Comparison of ENCODE assay signal across 8 cellular contexts in genomic region chr20:10674684-10675455, GRCh38. TPM values are rescaled to one million over a fixed set of nuclear protein-coding genes. Genes with fewer than 3 reads are reported as not detected.
A peak's percentile ranks its signal among the peaks of the same experiment; 100 is the strongest.
DNase-seq lines count a peak whose midpoint lies in the region; ATAC-seq and TF ChIP-seq lines count a peak whose summit lies in the region.

No MANE protein-coding gene starts in this region.

- H3K27me3 ChIP-seq in IMR-90 (ENCODE audit: control insufficient read depth, insufficient read depth, low read length) (no peaks in the 10 kb centered on the region), iPS-18a (ENCODE audit: control insufficient read depth, insufficient read depth, low read length) (no peaks in the 10 kb centered on the region), sigmoid colon (no peaks in the 10 kb centered on the region)

- peak overlapping the region; percentile 18; the same call in 1 of the 2 replicates for H2AK5ac ChIP-seq in IMR-90 (ENCODE audit: low read depth, low read length)

- peak overlapping the region; percentile 93 for H3K4me3 ChIP-seq in IMR-90 (ENCODE audit: insufficient read depth, low read depth, low read length)
- H3K4me3 ChIP-seq in iPS-18a (ENCODE audit: low read length): peak overlapping the region; percentile 93
- peak overlapping the region; percentile 72 to 99 (median 90) for H3K4me3 ChIP-seq in sigmoid colon

- CTCF ChIA-PET in IMR-90 (lab: Yijun Ruan, JAX): interaction anchor here (0.6 to 2.1 kb wide), 9 partner anchors 9 to 599 kb away, joined by 3 to 7 read pairs (median 3); no protein-coding TSS in a partner anchor

- peaks cover 12 to 30% of the 10 kb centered on the region in 2 experiments; a peak in 3 of 4 replicates for H3K79me1 ChIP-seq in IMR-90 (ENCODE audit: low read depth in 1 of 2, low read length in 2 of 2)

- TF ChIP-seq RAD21 in IMR-90 (IDR thresholded peaks at IDR 0.05; ENCODE audit: low read length): peak; percentile 79

- peak overlapping the region; percentile 54 for H2BK20ac ChIP-seq in IMR-90 (ENCODE audit: low read depth, low read length)

- H4K91ac ChIP-seq in IMR-90 (ENCODE audit: insufficient read depth, low read depth, low read length): peak overlapping the region; percentile 66

- peaks cover 23% of the 10 kb centered on the region for H3K4me1 Mint-ChIP-seq in brain

- H2BK5ac ChIP-seq in IMR-90 (ENCODE audit: low read depth, low read length, poor library complexity, severe bottlenecking): peak overlapping the region; percentile 69

- peak overlapping the region; percentile 19 to 94 (median 71) for H3K27ac Mint-ChIP-seq in brain

- H3K9ac ChIP-seq in IMR-90 (ENCODE audit: low read depth, low read length) (peak overlapping the region; percentile 71), iPS-18a (ENCODE audit: low read length) (peak overlapping the region; percentile 83)

- H3K27ac ChIP-seq in IMR-90 (ENCODE audit: insufficient read depth, low read length): peak overlapping the region; percentile 91
- H3K27ac ChIP-seq in iPS-18a (ENCODE audit: low read length): peak overlapping the region; percentile 30
- H3K27ac ChIP-seq in sigmoid colon: peak overlapping the region; percentile 96 to 99 (median 98)

- H3K4me3 Mint-ChIP-seq in brain: peak overlapping the region; percentile 82 to 90 (median 83)

- no peaks in the 10 kb centered on the region for H3K36me3 Mint-ChIP-seq in brain

- no peaks in the 10 kb centered on the region for H3K9me3 Mint-ChIP-seq in brain

- no peak for TF ChIP-seq EP300 in sigmoid colon (IDR thresholded peaks at IDR 0.05)

- H3K27me3 Mint-ChIP-seq in brain: peaks cover 40% of the 10 kb centered on the region

- H3K4ac ChIP-seq in IMR-90 (ENCODE audit: low read depth, low read length): peak overlapping the region; percentile 77

- 0 out of 2 replicates have a peak, but pooled peaks cover 7% of the 10 kb centered on the region for H4K20me1 ChIP-seq in IMR-90 (ENCODE audit: insufficient read depth, low read length)

- H4K8ac ChIP-seq in IMR-90 (ENCODE audit: low read depth in 2 of 2, low read length in 2 of 2): peak overlapping the region; percentile 10 to 80; a peak in 3 of 4 replicates

- H3K14ac ChIP-seq in IMR-90 (replicated peaks; ENCODE audit: low read depth, low read length): peak overlapping the region; percentile 69

- peak overlapping the region; percentile 85; the same call in 1 of the 2 replicates for H3K56ac ChIP-seq in IMR-90 (ENCODE audit: extremely low read depth, insufficient read depth, low read length)

- dilution Hi-C loops in IMR-90 (cut with HindIII; ENCODE audit: low sequenced_read_pairs, unreplicated experiment): loop anchor here (25.0 kb wide), 1 partner anchor 862 kb away; no protein-coding TSS in a partner anchor

- no TSS peak for BruUV-seq in IMR-90 (replicated peaks; lab: Mats Ljungman, UMichigan)

- H3K9me3 ChIP-seq in IMR-90 (ENCODE audit: control insufficient read depth, insufficient read depth, low read length) (no peaks in the 10 kb centered on the region), iPS-18a (ENCODE audit: control insufficient read depth, low read depth, low read length) (no peaks in the 10 kb centered on the region), sigmoid colon (no peaks in the 10 kb centered on the region)

- POLR2A ChIA-PET in IMR-90 (lab: Charles Lee; ENCODE audit: unreplicated experiment): interaction anchor here (0.7 kb wide), 1 partner anchor 253 kb away, joined by 4 read pairs; no protein-coding TSS in a partner anchor

- peak overlapping the region; percentile 73 for H3K18ac ChIP-seq in IMR-90 (ENCODE audit: low read depth, low read length)

- peak overlapping the region; percentile 24; the same call in 2 of the 3 replicates for H2BK15ac ChIP-seq in IMR-90 (ENCODE audit: low read depth, low read length)

- peak overlapping the region; percentile 92 for H2AFZ ChIP-seq in IMR-90 (replicated peaks; ENCODE audit: low read length, poor library complexity)

- intact Hi-C loops in IMR-90 (cut with micrococcal nuclease) (loop anchor here (1.0 to 10.0 kb wide), 13 partner anchors 172 to 869 kb away; no protein-coding TSS in a partner anchor), sigmoid colon (cut with DNase I) (loop anchor here (2.0 to 5.0 kb wide), 8 partner anchors 63 to 867 kb away; no protein-coding TSS in a partner anchor)

- in situ Hi-C loops in IMR-90 (cut with MboI; ENCODE audit: low sequenced_read_pairs): loop anchor here (10.0 kb wide), 1 partner anchor 870 kb away; no protein-coding TSS in a partner anchor

- peak; percentile 38 for ATAC-seq in GM21825 (IDR thresholded peaks at IDR 0.05; ENCODE audit: unreplicated experiment)
- peak; percentile 42 for ATAC-seq in IMR-90 (ENCODE audit: low read depth)

- peaks cover 3% of the 10 kb centered on the region; the same call in 1 of the 2 replicates for H3K9me1 ChIP-seq in IMR-90 (ENCODE audit: insufficient read depth, low read length)

- DNase-seq in NK-92 treated with Interleukin-12 subunit alpha and Interleukin-12 subunit beta, amount 100 ng/mL, for 24 hours (lab: John Stamatoyannopoulos, UW): peak; percentile 5
- DNase-seq in NK-92 (lab: John Stamatoyannopoulos, UW; ENCODE audit: unreplicated experiment) (no peak), IMR-90 (peak; percentile 66), RKO (ENCODE audit: low spot score) (peak; percentile 84), sigmoid colon (peak; percentile 91)

- H2BK120ac ChIP-seq in IMR-90 (ENCODE audit: low read depth, low read length): peak overlapping the region; percentile 88

- peak overlapping the region; percentile 90 for H3K4me2 ChIP-seq in IMR-90 (ENCODE audit: low read depth, low read length)

- peak overlapping the region; percentile 78 for H4K5ac ChIP-seq in IMR-90 (ENCODE audit: low read depth, low read length)

- no CpG with 5 or more reads among the region's 38 CpGs for WGBS in IMR-90 (ENCODE audit: extremely low coverage in 2 of 2, insufficient read length in 1 of 2), 2 experiments
- WGBS in sigmoid colon, 2 donors: 1 to 3% methylated on average over 38 of the region's 38 CpGs

- TF ChIP-seq POLR2A in IMR-90 (IDR thresholded peaks at IDR 0.05; ENCODE audit: low read depth, low read length) (no peak), sigmoid colon (IDR thresholded peaks at IDR 0.05) (no peak)

- peak; percentile 78 for TF ChIP-seq CTCF in IMR-90 (conservative IDR thresholded peaks at IDR 0.05; ENCODE audit: low read depth, low read length)
- TF ChIP-seq CTCF in brain (conservative IDR thresholded peaks at IDR 0.05): peak; percentile 71 to 84
- peak; percentile 76 to 96 (median 94) for TF ChIP-seq CTCF in sigmoid colon (IDR thresholded peaks at IDR 0.05)

- H3K23ac ChIP-seq in IMR-90 (ENCODE audit: low read depth, low read length): peak overlapping the region; percentile 85; the same call in 1 of the 2 replicates

- peaks cover 4% of the 10 kb centered on the region; the same call in 1 of the 2 replicates for H3K36me3 ChIP-seq in IMR-90 (ENCODE audit: control insufficient read depth, insufficient read depth, low read length)
- peaks cover 13% of the 10 kb centered on the region for H3K36me3 ChIP-seq in iPS-18a (ENCODE audit: control insufficient read depth, low read depth, low read length)
- H3K36me3 ChIP-seq in sigmoid colon: no peaks in the 10 kb centered on the region

- H2AK9ac ChIP-seq in IMR-90 (replicated peaks; ENCODE audit: low read depth, low read length, poor library complexity): peak overlapping the region; percentile 42

- peaks cover 5% of the 10 kb centered on the region; the same call in 1 of the 2 replicates for H3K4me1 ChIP-seq in IMR-90 (ENCODE audit: control insufficient read depth, insufficient read depth, low read length)
- H3K4me1 ChIP-seq in iPS-18a (ENCODE audit: control insufficient read depth, low read depth, low read length): peaks cover 26% of the 10 kb centered on the region
- H3K4me1 ChIP-seq in sigmoid colon: peaks cover 0 to 31% (median 20%) of the 10 kb centered on the region in 4 donors

TF ChIP-seq in IMR-90, 13 proteins besides CTCF, POLR2A, EP300 and RAD21:
- TF ChIP-seq MAFK (IDR thresholded peaks at IDR 0.05; ENCODE audit: low read depth, low read length) (no peak), MAZ (IDR thresholded peaks at IDR 0.05; ENCODE audit: borderline replicate concordance, low read depth, low read length) (peak; percentile 42; the same call in 1 of the 2 replicates), SMC3 (IDR thresholded peaks at IDR 0.05; ENCODE audit: low read depth, low read length) (peak; percentile 57)

RNA-seq across cellular contexts. Expression of gene JAG1, which starts 1.1 kb away (rescaled TPM):
- total RNA-seq in IMR-90 (2012; rRNA removed): 19.4 and 22.6 TPM in 2 replicates
- 9.4 and 10.2 TPM in 2 replicates for polyA plus RNA-seq in IMR-90 (2012; rRNA removed)
- 6.4 and 9.4 TPM in 2 replicates for polyA plus RNA-seq in IMR-90 (2012; cell fraction: cytosol; rRNA removed)
- polyA plus RNA-seq in IMR-90 (2012; cell fraction: nucleus; rRNA removed; ENCODE audit: low replicate concordance): 32.3 and 70.8 TPM in 2 replicates
- polyA plus RNA-seq in brain (ENCODE audit: insufficient read depth, low read depth, low replicate concordance): 15.6 TPM
- total RNA-seq in sigmoid colon: 10 to 100 TPM; 29.9 to 76.4 (median 53.1) TPM
- 10 to 100 TPM in 1 of 3 donors, 1 to 10 TPM in 2; 3.9 to 32.4 (median 4.2) TPM for polyA plus RNA-seq in sigmoid colon

Comparison
In these comparisons a context has a peak if more than half of its experiments do, and no peak if none do; other contexts are left out.
1. H3K27ac ChIP-seq: peak in every context shown above with its lines; median percentile 98 in sigmoid colon; 91 in IMR-90; 30 in iPS-18a.